Comparison of ENCODE assay signal across 24 cellular contexts in genomic region chr9:120765910-120766309, GRCh38. TPM values are rescaled to one million over a fixed set of nuclear protein-coding genes. Genes with fewer than 3 reads are reported as not detected.
DNase-seq lines count a peak whose midpoint lies in the region; ATAC-seq, FAIRE-seq and TF ChIP-seq lines count a peak whose summit lies in the region.
"Had no signal": no experiment of that assay in that cellular context is flagged by ENCODE, and none has a peak within 500 bp of the region (broad histone marks: within the 10 kb centered on the region; RNA-seq: fewer than 3 reads in every experiment).

No MANE protein-coding gene starts in this region.

- peak overlapping the region; percentile 63 for H3K4me2 ChIP-seq in K562 (ENCODE audit: insufficient read depth, low read length)
- H3K4me2 ChIP-seq: BLaER1 treated with 17β-estradiol and CSF1 and Interleukin-3, amounts not matched to agents 10 nM and 100 nM; GM23338 had no signal

- TF ChIP-seq RAD21 in K562 (CRISPR knock-in tag; conservative IDR thresholded peaks at IDR 0.05 in 1 of 2, IDR thresholded peaks at IDR 0.05 in 1 of 2) = no peak

- peaks cover 13% of the 10 kb centered on the region; the same call in 2 of the 3 replicates for H3K79me2 ChIP-seq in K562 (ENCODE audit: control insufficient read depth, insufficient read depth, low read length)

- TF ChIP-seq EP300 in K562 (IDR thresholded peaks at IDR 0.05; ENCODE audit: low read length) = no peak

- TF ChIP-seq CTCF in cardiac muscle cell (IDR thresholded peaks at IDR 0.05; ENCODE audit: low read depth, low read length) = no peak
- no peak for TF ChIP-seq CTCF in K562 (IDR thresholded peaks at IDR 0.05 in 2 of 3, conservative IDR thresholded peaks at IDR 0.05 in 1 of 3; ENCODE audit: insufficient read depth in 2 of 3, low read depth in 1 of 3, low read length in 3 of 3)
- no peak for TF ChIP-seq CTCF in progenitor cell of endocrine pancreas (IDR thresholded peaks at IDR 0.05; ENCODE audit: unreplicated experiment)

- CTCF ChIA-PET in K562 (lab: Yijun Ruan, JAX; ENCODE audit: low intra/inter-chr PET ratio) = no interaction called here

- peak overlapping the region; percentile 21; the same call in 1 of the 2 replicates for H2AFZ ChIP-seq in K562 (ENCODE audit: low read depth, low read length)
- H2AFZ ChIP-seq: GM23338 had no signal

- H3K9me3 Mint-ChIP-seq in progenitor cell of endocrine pancreas (ENCODE audit: low read depth) = no peaks in the 10 kb centered on the region
- H3K9me3 Mint-ChIP-seq: activated B cell treated with CpG ODN at 0.5 μM for 24 hours; GM23338; IgD-negative memory B cell; natural killer cell treated with Interleukin-12 subunit alpha and Interleukin-12 subunit beta and Interleukin-15 and Interleukin-18, amount 100 ng/mL, for 72 hours had no signal

- H3K4me3 Mint-ChIP-seq in progenitor cell of endocrine pancreas (ENCODE audit: low read depth) = no peak overlapping the region
- H3K4me3 Mint-ChIP-seq: activated B cell treated with CpG ODN at 0.5 μM for 24 hours; GM23338; natural killer cell treated with Interleukin-12 subunit alpha and Interleukin-12 subunit beta and Interleukin-15 and Interleukin-18, amount 100 ng/mL, for 72 hours had no signal

- intact Hi-C loops in left ventricle myocardium superior (cut with micrococcal nuclease) = loop anchor here (10.0 kb wide), 1 partner anchor 169 kb away; no protein-coding TSS in a partner anchor
- intact Hi-C loops in K562 (cut with micrococcal nuclease) = loop anchor here (5.0 kb wide), 1 partner anchor 76 kb away; the partner anchor contains the start of gene PSMD5

- H3K4me3 ChIP-seq in cardiac muscle cell (no peak overlapping the region), HUES48 (ENCODE audit: low read depth, low read length) (no peak overlapping the region), K562 (no peak overlapping the region)
- H3K4me3 ChIP-seq: BLaER1 treated with 17β-estradiol and CSF1 and Interleukin-3, amounts not matched to agents 10 nM and 100 nM; GM23338; lower lobe of right lung; SJCRH30; upper lobe of right lung had no signal

- no TSS peak for BruUV-seq in K562 (replicated peaks; lab: Mats Ljungman, UMichigan)

- H3K9ac ChIP-seq in HUES48 (ENCODE audit: low read depth, low read length) (no peak overlapping the region), K562 (ENCODE audit: insufficient read depth in 1 of 2, low read depth in 2 of 2, low read length in 2 of 2) (peak overlapping the region; percentile 47 to 55; a peak in 3 of 4 replicates)
- H3K9ac ChIP-seq: BLaER1 treated with 17β-estradiol and CSF1 and Interleukin-3, amounts not matched to agents 10 nM and 100 nM had no signal

- H3K27me3 Mint-ChIP-seq in progenitor cell of endocrine pancreas = no peaks in the 10 kb centered on the region
- H3K27me3 Mint-ChIP-seq: activated B cell treated with CpG ODN at 0.5 μM for 24 hours; IgD-negative memory B cell; natural killer cell treated with Interleukin-12 subunit alpha and Interleukin-12 subunit beta and Interleukin-15 and Interleukin-18, amount 100 ng/mL, for 72 hours had no signal

- no peaks in the 10 kb centered on the region for H4K20me1 ChIP-seq in K562 (replicated peaks; ENCODE audit: control insufficient read depth, insufficient read depth, low read length)

- H3K36me3 Mint-ChIP-seq in progenitor cell of endocrine pancreas (ENCODE audit: insufficient read depth) = peaks cover 11% of the 10 kb centered on the region

- 50% methylated on average over 1 of the region's 1 CpG for whole genome bisulfite sequencing in K562 (ENCODE audit: insufficient coverage, low coverage, missing lambda C conversion rate)

- H3K4me1 Mint-ChIP-seq in progenitor cell of endocrine pancreas (ENCODE audit: low read depth) = peaks cover 15% of the 10 kb centered on the region
- H3K4me1 Mint-ChIP-seq: activated B cell treated with CpG ODN at 0.5 μM for 24 hours, GM23338 had no signal

- peak overlapping the region; percentile 50 for H3K27ac ChIP-seq in cardiac muscle cell
- H3K27ac ChIP-seq in HUES48 (ENCODE audit: low read depth, low read length) = peak overlapping the region; percentile 50
- peak overlapping the region; percentile 52 for H3K27ac ChIP-seq in K562 (ENCODE audit: extremely low read depth, low read depth, low read length)
- H3K27ac ChIP-seq: BLaER1 treated with 17β-estradiol and CSF1 and Interleukin-3, amounts not matched to agents 10 nM and 100 nM; lower lobe of right lung; SJCRH30; upper lobe of right lung had no signal

- no peaks in the 10 kb centered on the region for H3K9me3 ChIP-seq in cardiac muscle cell (ENCODE audit: low read depth)
- no peaks in the 10 kb centered on the region for H3K9me3 ChIP-seq in HUES48 (ENCODE audit: control insufficient read depth, insufficient read depth, low read length)
- H3K9me3 ChIP-seq in K562 (replicated peaks; ENCODE audit: control insufficient read depth, insufficient read depth, low read depth, low read length) = no peaks in the 10 kb centered on the region
- H3K9me3 ChIP-seq: BLaER1 treated with 17β-estradiol and CSF1 and Interleukin-3, amounts not matched to agents 10 nM and 100 nM; lower lobe of right lung; SJCRH30; upper lobe of right lung had no signal

- in situ Hi-C loops in K562 (cut with MboI) = no loop called here

- DNase-seq in cardiac muscle cell (ENCODE audit: low read depth in 1 of 2, low spot score in 1 of 2) (no peak), left ventricle myocardium superior (no peak), K562 (ENCODE audit: extremely low read depth in 1 of 4, low spot score in 3 of 4) (no peak), progenitor cell of endocrine pancreas (ENCODE audit: low spot score, unreplicated experiment) (no peak), mucosa of gallbladder (ENCODE audit: low spot score) (no peak)
- DNase-seq: activated B cell treated with CpG ODN at 0.5 μM for 24 hours; activated naive CD4-positive, alpha-beta T cell treated with Interleukin-2 at 50 U/mL for 16 hours; DMS 273 treated with DMSO at 0.1 percent for 48 hours; lower lobe of right lung; NCI-H1092; NCI-H1694; NCI-H446 treated with DMSO at 0.1 percent for 48 hours; RPMI8226; SJCRH30; stimulated activated naive CD4-positive, alpha-beta T cell; upper lobe of right lung had no signal

- peak; percentile 66 for FAIRE-seq in K562 (lab: Jason Lieb, UNC)
- FAIRE-seq: frontal cortex, GM18507 had no signal

- H3K4me1 ChIP-seq in cardiac muscle cell (ENCODE audit: low read depth) = peaks cover 41% of the 10 kb centered on the region
- peaks cover 16% of the 10 kb centered on the region for H3K4me1 ChIP-seq in HUES48 (ENCODE audit: control insufficient read depth, insufficient read depth, low read length)
- peaks cover 12 to 34% of the 10 kb centered on the region in 2 experiments for H3K4me1 ChIP-seq in K562 (replicated peaks in 1 of 2; ENCODE audit: control insufficient read depth in 2 of 2, insufficient read depth in 2 of 2, low read length in 2 of 2)
- H3K4me1 ChIP-seq: lower lobe of right lung, SJCRH30 had no signal

- POLR2A ChIA-PET in K562 (lab: Yijun Ruan, JAX) = interaction anchor here (0.7 to 3.3 kb wide), 8 partner anchors 8 to 106 kb away, joined by 3 to 19 read pairs (median 5); partner anchors contain the start of gene FBXW2

- no peak for TF ChIP-seq POLR2A in K562 (conservative IDR thresholded peaks at IDR 0.05)

- H3K9me1 ChIP-seq in K562 (ENCODE audit: control insufficient read depth, insufficient read depth, low read length) = no peaks in the 10 kb centered on the region

- peak overlapping the region; percentile 5 for H3K27ac Mint-ChIP-seq in progenitor cell of endocrine pancreas
- H3K27ac Mint-ChIP-seq: activated B cell treated with CpG ODN at 0.5 μM for 24 hours, GM23338, IgD-negative memory B cell had no signal

- ATAC-seq in left ventricle myocardium superior (no peak), K562 (peak; percentile 54), HG02763 (IDR thresholded peaks at IDR 0.05; ENCODE audit: unreplicated experiment) (no peak)
- ATAC-seq: GM23338; natural killer cell treated with Interleukin-12 subunit alpha and Interleukin-12 subunit beta and Interleukin-15 and Interleukin-18, amount 100 ng/mL, for 72 hours had no signal

- H3K36me3 ChIP-seq in cardiac muscle cell (peaks cover 20% of the 10 kb centered on the region), HUES48 (ENCODE audit: control insufficient read depth, insufficient read depth, low read length) (peaks cover 89% of the 10 kb centered on the region), K562 (ENCODE audit: control insufficient read depth, insufficient read depth, low read length) (peaks cover 86% of the 10 kb centered on the region)

- H3K27me3 ChIP-seq in cardiac muscle cell (no peaks in the 10 kb centered on the region), HUES48 (ENCODE audit: control insufficient read depth, insufficient read depth, low read length) (no peaks in the 10 kb centered on the region), K562 (ENCODE audit: control insufficient read depth in 2 of 2, insufficient read depth in 2 of 2, low read length in 2 of 2) (no peaks in the 10 kb centered on the region)
- H3K27me3 ChIP-seq: BLaER1 treated with 17β-estradiol and CSF1 and Interleukin-3, amounts not matched to agents 10 nM and 100 nM; SJCRH30; upper lobe of right lung had no signal

RNA-seq across cellular contexts. Expression of gene FBXW2, which starts 27.3 kb away (rescaled TPM):
- 32.9 and 45.5 TPM in 2 replicates for total RNA-seq in cardiac muscle cell
- 36.5 and 38.3 TPM in 2 replicates for polyA plus RNA-seq in cardiac muscle cell
- total RNA-seq in left ventricle myocardium superior = 46.8 TPM
- total RNA-seq in K562 (2011; cell fraction: chromatin; rRNA removed; ENCODE audit: low replicate concordance) = 68.9 and 132 TPM in 2 replicates
- total RNA-seq in K562 (2011; cell fraction: nucleolus; rRNA removed) = 44.0 and 45.8 TPM in 2 replicates
- total RNA-seq in K562 (2011; cell fraction: nucleoplasm; rRNA removed) = 87.5 and 126 TPM in 2 replicates
- 24.5 and 26.8 TPM in 2 replicates for total RNA-seq in K562 (2014; rRNA removed)
- total RNA-seq in K562 (2014; rRNA removed; fragmentation: Illumina TruSeq; extraction: Trizol) = 31.3 and 35.6 TPM in 2 replicates
- 27.6 and 28.1 TPM in 2 replicates for total RNA-seq in K562 (2015; rRNA removed; fragmentation: Illumina TruSeq; extraction: Trizol)
- total RNA-seq in K562 (2021) = 46.7 and 50.0 TPM in 2 replicates
- polyA plus RNA-seq in K562 (2011; rRNA removed) = 50.2 and 57.8 TPM in 2 replicates
- polyA plus RNA-seq in K562 (2011; cell fraction: cytosol; rRNA removed) = 24.2 and 45.4 TPM in 2 replicates
- 52.8 and 54.2 TPM in 2 replicates for polyA plus RNA-seq in K562 (2011; cell fraction: nucleus; rRNA removed)
- 14.4 and 22.9 TPM in 2 replicates for polyA plus RNA-seq in K562 (2012)
- 28.0 and 29.9 TPM in 2 replicates for polyA plus RNA-seq in K562 (2014; fragmentation: Illumina TruSeq; extraction: Trizol)
- 1 to 10 TPM; 2.5 to 2.9 TPM for polyA plus RNA-seq in K562 (2014; fragmentation: Nextera tagmentation; extraction: Ambion mirVana)
- 40.6 and 46.9 TPM in 2 replicates for polyA plus RNA-seq in K562 (2014; rRNA removed)
- polyA minus RNA-seq in K562 (2011; rRNA and poly(A)+ RNA removed) = 72.2 and 86.8 TPM in 2 replicates
- 17.1 and 20.9 TPM in 2 replicates for polyA minus RNA-seq in K562 (2011; cell fraction: cytosol; rRNA and poly(A)+ RNA removed)
- polyA minus RNA-seq in K562 (2011; cell fraction: nucleus; rRNA and poly(A)+ RNA removed) = 35.3 and 73.3 TPM in 2 replicates
- 66.0 and 66.1 TPM in 2 replicates for total RNA-seq in progenitor cell of endocrine pancreas
- total RNA-seq in mucosa of gallbladder = 44.9 TPM

RNA-seq across cellular contexts. Expression of gene MEGF9, which starts 51.6 kb away (rescaled TPM):
- 1.4 and 1.8 TPM in 2 replicates for total RNA-seq in cardiac muscle cell
- 0.60 and 1.7 TPM in 2 replicates for polyA plus RNA-seq in cardiac muscle cell
- total RNA-seq in left ventricle myocardium superior = 32.8 TPM
- 2.3 and 4.4 TPM in 2 replicates for total RNA-seq in K562 (2011; cell fraction: chromatin; rRNA removed; ENCODE audit: low replicate concordance)
- total RNA-seq in K562 (2011; cell fraction: nucleolus; rRNA removed) = 2.2 and 3.2 TPM in 2 replicates
- total RNA-seq in K562 (2011; cell fraction: nucleoplasm; rRNA removed) = 5.2 and 10.3 TPM in 2 replicates
- total RNA-seq in K562 (2014; rRNA removed) = 3.3 and 3.7 TPM in 2 replicates
- 5.7 and 5.8 TPM in 2 replicates for total RNA-seq in K562 (2014; rRNA removed; fragmentation: Illumina TruSeq; extraction: Trizol)
- total RNA-seq in K562 (2015; rRNA removed; fragmentation: Illumina TruSeq; extraction: Trizol) = 4.3 TPM in 2 replicates
- 5.2 TPM in 2 replicates for total RNA-seq in K562 (2021)
- polyA plus RNA-seq in K562 (2011; rRNA removed) = 2.5 and 3.8 TPM in 2 replicates
- 1.4 and 1.9 TPM in 2 replicates for polyA plus RNA-seq in K562 (2011; cell fraction: cytosol; rRNA removed)
- 0.86 and 0.88 TPM in 2 replicates for polyA plus RNA-seq in K562 (2011; cell fraction: nucleus; rRNA removed)
- 4.4 and 5.3 TPM in 2 replicates for polyA plus RNA-seq in K562 (2012)
- 5.6 and 6.2 TPM in 2 replicates for polyA plus RNA-seq in K562 (2014; fragmentation: Illumina TruSeq; extraction: Trizol)
- 1 to 10 TPM; 2.1 to 2.3 TPM for polyA plus RNA-seq in K562 (2014; fragmentation: Nextera tagmentation; extraction: Ambion mirVana)
- 3.5 TPM in 2 replicates for polyA plus RNA-seq in K562 (2014; rRNA removed)
- 4.6 and 5.8 TPM in 2 replicates for polyA minus RNA-seq in K562 (2011; rRNA and poly(A)+ RNA removed)
- polyA minus RNA-seq in K562 (2011; cell fraction: cytosol; rRNA and poly(A)+ RNA removed) = 3.9 and 4.0 TPM in 2 replicates
- polyA minus RNA-seq in K562 (2011; cell fraction: nucleus; rRNA and poly(A)+ RNA removed) = 0.81 and 1.1 TPM in 2 replicates
- total RNA-seq in progenitor cell of endocrine pancreas = 22.1 and 23.4 TPM in 2 replicates
- 15.5 TPM for total RNA-seq in mucosa of gallbladder
